8 cellular contexts compared by ENCODE assay signal in the genomic region with DNA sequence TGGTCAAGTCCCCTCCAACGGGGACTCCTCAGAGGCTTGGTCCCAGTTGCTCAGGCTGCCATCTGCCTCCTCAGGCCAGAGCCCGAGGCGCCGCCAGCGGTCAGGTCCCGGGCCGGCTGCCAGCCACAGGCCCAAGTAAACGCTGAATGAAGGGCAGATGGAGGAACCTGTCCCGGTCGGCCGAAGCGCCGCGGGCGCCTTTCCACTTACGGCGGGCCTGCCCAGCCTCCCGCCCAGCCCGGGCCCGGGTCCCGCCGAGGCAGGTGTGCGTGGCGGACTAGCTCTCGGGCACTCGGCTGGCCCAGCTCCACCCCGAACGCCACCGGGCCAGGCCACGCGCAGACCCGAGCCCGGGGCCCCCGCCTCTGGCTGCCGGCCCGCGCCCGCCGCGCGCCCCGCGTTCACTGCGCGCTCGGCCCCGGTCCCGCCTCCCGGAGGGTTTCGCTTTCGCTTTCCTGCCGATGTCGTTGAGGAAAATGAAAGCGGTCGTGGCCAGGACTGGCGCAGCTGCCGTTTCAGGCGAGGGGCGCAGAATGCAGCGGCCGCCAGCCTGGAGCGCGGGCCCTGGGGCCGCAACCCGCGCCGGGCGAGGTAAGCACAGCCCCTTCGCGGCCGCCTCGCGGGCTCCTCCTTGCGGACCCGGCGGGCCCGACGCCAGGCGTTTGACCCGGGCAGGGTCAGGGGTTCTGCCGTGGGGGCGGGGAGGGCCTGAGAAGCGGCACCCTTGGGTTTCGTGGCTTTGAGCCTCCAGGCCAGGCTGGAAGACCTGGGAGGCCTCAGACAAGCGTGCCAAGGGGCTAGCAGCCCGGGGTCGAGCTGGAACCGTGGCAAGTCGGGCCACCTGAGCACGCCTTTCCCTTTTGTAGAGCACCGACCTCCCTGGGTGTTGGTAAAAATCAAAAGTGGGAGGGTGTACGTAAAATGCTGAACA. TPM values are rescaled to one million over a fixed set of nuclear protein-coding genes. Genes with fewer than 3 reads are reported as not detected.
DNase-seq lines count a peak whose midpoint lies in the region; ATAC-seq lines count a peak whose summit lies in the region.

No MANE protein-coding gene starts in this region.

- no peaks in the 10 kb centered on the region for H3K27me3 Mint-ChIP-seq in activated CD4-positive, alpha-beta memory T cell treated with anti-CD3 and anti-CD28 coated beads, Interleukin-2, amount 10 ng/mL, durations not matched to agents 7 days and 5 days

- no peaks in the 10 kb centered on the region for H3K27me3 ChIP-seq in BLaER1
- H3K27me3 ChIP-seq in ectodermal cell (ENCODE audit: control insufficient read depth, insufficient read depth, low read length, poor library complexity, severe bottlenecking) = peaks cover 9% of the 10 kb centered on the region

- H3K27ac ChIP-seq in BLaER1 (peak overlapping the region; percentile 99), ectodermal cell (ENCODE audit: insufficient read depth, low read depth, low read length, poor library complexity, severe bottlenecking) (peak overlapping the region; percentile 50)

- peak overlapping the region; percentile 95 for H3K4me3 Mint-ChIP-seq in activated CD4-positive, alpha-beta memory T cell treated with anti-CD3 and anti-CD28 coated beads, Interleukin-2, amount 10 ng/mL, durations not matched to agents 7 days and 5 days

- H4K20me1 ChIP-seq in BLaER1 = no peaks in the 10 kb centered on the region

- peak; percentile 33 for DNase-seq in NCI-H526 treated with DMSO at 0.1 percent for 48 hours (lab: John Stamatoyannopoulos, UW)
- peak; percentile 89 for DNase-seq in activated CD4-positive, alpha-beta memory T cell treated with anti-CD3 and anti-CD28 coated beads, Interleukin-2, amount 10 ng/mL, durations not matched to agents 7 days and 5 days
- peak; percentile 80 for DNase-seq in medulla oblongata (ENCODE audit: extremely low spot score)
- peak; percentile 78 for DNase-seq in stimulated activated CD8-positive, alpha-beta memory T cell treated with anti-CD3 and anti-CD28 coated beads, Interleukin-12 subunit alpha, Interleukin-12 subunit beta, amount 100 ng/mL, for 4 hours (ENCODE audit: low read depth)

- peaks cover 59% of the 10 kb centered on the region for H3K4me1 Mint-ChIP-seq in activated CD4-positive, alpha-beta memory T cell treated with anti-CD3 and anti-CD28 coated beads, Interleukin-2, amount 10 ng/mL, durations not matched to agents 7 days and 5 days

- peak overlapping the region; percentile 96 for H3K4me2 ChIP-seq in BLaER1

- ATAC-seq in GM19023 (IDR thresholded peaks at IDR 0.05; ENCODE audit: unreplicated experiment) (peak; percentile 72), HG03159 (IDR thresholded peaks at IDR 0.05; ENCODE audit: unreplicated experiment) (peak; percentile 67)

- H3K36me3 ChIP-seq in BLaER1 = no peaks in the 10 kb centered on the region
- H3K36me3 ChIP-seq in ectodermal cell (ENCODE audit: control insufficient read depth, insufficient read depth, low read length) = no peaks in the 10 kb centered on the region

- H3K36me3 Mint-ChIP-seq in activated CD4-positive, alpha-beta memory T cell treated with anti-CD3 and anti-CD28 coated beads, Interleukin-2, amount 10 ng/mL, durations not matched to agents 7 days and 5 days (ENCODE audit: low read depth) = peaks cover 56% of the 10 kb centered on the region

- 3 to 4% methylated on average over 92 of the region's 92 CpGs for WGBS in ectodermal cell, 2 experiments

- POLR2A ChIA-PET in activated CD4-positive, alpha-beta memory T cell treated with anti-CD3 and anti-CD28 coated beads, Interleukin-2, amount 10 ng/mL, durations not matched to agents 7 days and 5 days (lab: Charles Lee) = interaction anchor here (0.6 to 8.2 kb wide), 21 partner anchors 10 to 455 kb away, joined by 3 to 399 read pairs (median 7); a partner anchor contains a TSS

- peak overlapping the region; percentile 99 for H3K27ac Mint-ChIP-seq in activated CD4-positive, alpha-beta memory T cell treated with anti-CD3 and anti-CD28 coated beads, Interleukin-2, amount 10 ng/mL, durations not matched to agents 7 days and 5 days

- H3K4me3 ChIP-seq in BLaER1 (peak overlapping the region; percentile 82), ectodermal cell (ENCODE audit: insufficient read depth, low read depth, low read length) (peak overlapping the region; percentile 51)

- H3K9me3 Mint-ChIP-seq in activated CD4-positive, alpha-beta memory T cell treated with anti-CD3 and anti-CD28 coated beads, Interleukin-2, amount 10 ng/mL, durations not matched to agents 7 days and 5 days = peaks cover 2% of the 10 kb centered on the region

- H3K9me3 ChIP-seq in BLaER1 (0 out of 2 replicates have a peak, but pooled peaks cover 4% of the 10 kb centered on the region), ectodermal cell (ENCODE audit: control insufficient read depth, low read length) (no peaks in the 10 kb centered on the region)

- H3K4me1 ChIP-seq in BLaER1 (peaks cover 78% of the 10 kb centered on the region), ectodermal cell (ENCODE audit: control insufficient read depth, insufficient read depth, low read length) (no peaks in the 10 kb centered on the region)

- peak overlapping the region; percentile 97 for H3K9ac ChIP-seq in BLaER1

- CTCF ChIA-PET in activated CD4-positive, alpha-beta memory T cell treated with anti-CD3 and anti-CD28 coated beads, Interleukin-2, amount 10 ng/mL, durations not matched to agents 7 days and 5 days (lab: Charles Lee) = interaction anchor here (0.6 to 3.9 kb wide), 26 partner anchors 9 to 645 kb away, joined by 3 to 47 read pairs (median 4); a partner anchor contains a TSS

RNA-seq across cellular contexts. Expression of a gene that starts 41.2 kb away (rescaled TPM):
- 1 to 10 TPM; 2.7 to 3.3 TPM for total RNA-seq in activated CD4-positive, alpha-beta memory T cell treated with anti-CD3 and anti-CD28 coated beads, Interleukin-2, amount 10 ng/mL, durations not matched to agents 7 days and 5 days
- polyA plus RNA-seq in ectodermal cell (2013, experiment 1 of 4) = 2.1 TPM
- 2.1 TPM for polyA plus RNA-seq in ectodermal cell (2013, experiment 2 of 4)
- polyA plus RNA-seq in ectodermal cell (2013, experiment 3 of 4) = 2.7 TPM
- 2.6 TPM for polyA plus RNA-seq in ectodermal cell (2013, experiment 4 of 4)

Comparison
In these comparisons a context has a peak if more than half of its experiments do, and no peak if none do; other contexts are left out.
1. Peak in every context shown above with its lines: DNase-seq, ATAC-seq, H3K4me3 ChIP-seq and H3K27ac ChIP-seq.
2. DNase-seq: peak in every context shown above with its lines; median percentile 89 in activated CD4-positive, alpha-beta memory T cell treated with anti-CD3 and anti-CD28 coated beads, Interleukin-2, amount 10 ng/mL, durations not matched to agents 7 days and 5 days; 80 in medulla oblongata; 78 in stimulated activated CD8-positive, alpha-beta memory T cell treated with anti-CD3 and anti-CD28 coated beads, Interleukin-12 subunit alpha, Interleukin-12 subunit beta, amount 100 ng/mL, for 4 hours; 33 in NCI-H526 treated with DMSO at 0.1 percent for 48 hours.